Comparison of ENCODE assay signal across 8 cellular contexts in genomic region chr6:139373154-139373927, GRCh38.
DNase-seq lines count a peak whose midpoint lies in the region; ATAC-seq and TF ChIP-seq lines count a peak whose summit lies in the region.

No MANE protein-coding gene starts in this region.

- peak overlapping the region; percentile 99 for H3K27ac ChIP-seq in duodenal mucosa (ENCODE audit: low read depth, low read length)

- peaks cover 0 to 6% of the 10 kb centered on the region in 2 donors for H3K36me3 ChIP-seq in duodenal mucosa (ENCODE audit: control insufficient read depth in 1 of 2, insufficient read depth in 2 of 2, low read length in 2 of 2)

- peaks cover 36 to 39% of the 10 kb centered on the region in 2 donors for H3K4me1 ChIP-seq in duodenal mucosa (ENCODE audit: control insufficient read depth in 1 of 2, insufficient read depth in 2 of 2, low read length in 2 of 2)

- DNase-seq in GM13976 (ENCODE audit: low spot score) (peak; percentile 53), NCI-H2196 treated with DMSO at 0.1 percent for 48 hours (lab: John Stamatoyannopoulos, UW; ENCODE audit: unreplicated experiment) (peak; percentile 42), medulla oblongata (ENCODE audit: extremely low spot score) (peak; percentile 76), GM19240 (ENCODE audit: insufficient read length, low spot score) (no peak)
- DNase-seq in activated CD4-positive, alpha-beta T cell treated with anti-CD3 and anti-CD28 coated beads, Interleukin-2, amount 50 U/mL, for 48 hours, result peak; percentile 65 to 72
- peak; percentile 52 for DNase-seq in stimulated activated CD8-positive, alpha-beta memory T cell treated with anti-CD3 and anti-CD28 coated beads, Interleukin-12 subunit alpha, Interleukin-12 subunit beta, amount 100 ng/mL, for 1 hour (ENCODE audit: low read depth)

- H3K27me3 ChIP-seq in duodenal mucosa (ENCODE audit: control insufficient read depth in 1 of 2, insufficient read depth in 2 of 2, low read length in 2 of 2), result no peaks in the 10 kb centered on the region

- no peaks in the 10 kb centered on the region for H3K9me3 ChIP-seq in duodenal mucosa (ENCODE audit: control insufficient read depth in 1 of 2, low read length in 2 of 2)

- in situ Hi-C loops in GM13976 (cut with MboI; ENCODE audit: low sequenced_read_pairs, unreplicated experiment), result no loop called here

- H3K9ac ChIP-seq in duodenal mucosa (ENCODE audit: low read depth in 1 of 2, low read length in 2 of 2), result peak overlapping the region; percentile 98 to 99

- peak; percentile 52 for TF ChIP-seq CTCF in GM13976 (IDR thresholded peaks at IDR 0.05; ENCODE audit: borderline replicate concordance, control extremely low read depth, extremely low read depth, insufficient read depth, missing control alignments)

- ATAC-seq in HG02678 (IDR thresholded peaks at IDR 0.05; ENCODE audit: unreplicated experiment), result peak; percentile 26

- H3K4me3 ChIP-seq in duodenal mucosa (ENCODE audit: low read depth in 1 of 2, low read length in 2 of 2), result peak overlapping the region; percentile 99
